20 cellular contexts compared by ENCODE assay signal in the genomic region with DNA sequence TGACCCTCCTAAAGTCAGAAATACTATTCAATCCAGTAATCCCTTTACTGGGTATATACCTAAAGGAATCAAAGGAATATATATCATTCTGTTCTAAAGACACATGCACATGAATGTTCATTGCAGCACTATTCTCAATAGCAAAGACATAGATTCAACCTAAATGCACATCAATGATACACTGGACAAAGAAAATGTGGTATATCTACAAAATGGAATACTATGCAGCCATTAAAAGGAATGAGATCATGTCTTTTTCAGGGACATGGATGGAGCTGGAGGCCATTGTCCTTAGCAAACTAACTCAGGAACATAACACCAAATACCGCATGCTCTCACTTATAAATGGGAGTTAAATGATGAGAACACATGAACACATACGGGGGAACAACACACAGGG.
DNase-seq lines count a peak whose midpoint lies in the region; ATAC-seq, FAIRE-seq and TF ChIP-seq lines count a peak whose summit lies in the region.
"Had no signal": no experiment of that assay in that cellular context is flagged by ENCODE, and none has a peak within 500 bp of the region (broad histone marks: within the 10 kb centered on the region; RNA-seq: fewer than 3 reads in every experiment).

No MANE protein-coding gene starts in this region.

- no peak overlapping the region for H2AK5ac ChIP-seq in H1 (ENCODE audit: low read depth, low read length)

- no peak for ATAC-seq in WTC11
- ATAC-seq in pancreas = no peak

- no peak for TF ChIP-seq POLR2A in H1 (IDR thresholded peaks at IDR 0.05; ENCODE audit: control extremely low read depth in 1 of 2, low read depth in 2 of 2, low read length in 2 of 2)

- no peak overlapping the region for H3K27ac Mint-ChIP-seq in WTC11
- H3K27ac Mint-ChIP-seq: CD14-positive monocyte; CD4-positive, alpha-beta memory T cell; CD4-positive, CD25-positive, alpha-beta regulatory T cell; CD8-positive, alpha-beta memory T cell had no signal

- H3K79me2 ChIP-seq in H1 (ENCODE audit: control insufficient read depth in 1 of 2, insufficient read depth in 2 of 2, low read length in 2 of 2) = no peaks in the 10 kb centered on the region

- no peak overlapping the region for H2BK12ac ChIP-seq in H1 (ENCODE audit: low read depth, low read length)

- H3K4me2 ChIP-seq in H1 (ENCODE audit: insufficient read depth in 1 of 2, low read depth in 2 of 2, low read length in 2 of 2) = no peak overlapping the region
- H3K4me2 ChIP-seq: BLaER1 had no signal

- peaks cover 12% of the 10 kb centered on the region for H3K9me3 Mint-ChIP-seq in WTC11

- no peak for DNase-seq in WTC11 (ENCODE audit: low spot score)
- DNase-seq in H1 (ENCODE audit: low read depth in 1 of 2, low spot score in 2 of 2) = no peak
- DNase-seq in pancreas = no peak
- DNase-seq in NCI-H2107 treated with DMSO at 0.1 percent for 48 hours (lab: John Stamatoyannopoulos, UW; ENCODE audit: unreplicated experiment) = no peak
- DNase-seq: 8988T; ACHN; BE2C; C1 segment of cervical spinal cord; CD4-positive, alpha-beta memory T cell; CD4-positive, CD25-positive, alpha-beta regulatory T cell; CD8-positive, alpha-beta memory T cell; COR-L47; DMS79 treated with DMSO at 0.1 percent for 48 hours; GF-D8 had no signal

- CTCF ChIA-PET in HEK293 (lab: Yijun Ruan, JAX) = no interaction called here
- CTCF ChIA-PET in WTC11 (lab: Charles Lee) = no interaction called here
- CTCF ChIA-PET in H1 (lab: Charles Lee; ENCODE audit: partially characterized antibody) = no interaction called here

- H4K8ac ChIP-seq in H1 (ENCODE audit: extremely low read depth, insufficient read depth, low read length) = no peak overlapping the region

- H4K91ac ChIP-seq in H1 (replicated peaks; ENCODE audit: insufficient read length, low read length) = no peak overlapping the region

- H3K9me3 ChIP-seq in HEK293 (ENCODE audit: control insufficient read depth, insufficient read depth, low read depth, low read length) = no peaks in the 10 kb centered on the region
- H3K9me3 ChIP-seq in H1 (ENCODE audit: insufficient read depth in 2 of 2, low read depth in 1 of 2, low read length in 1 of 2) = peaks cover 0 to 5% of the 10 kb centered on the region in 2 experiments; a peak in 2 of 4 replicates
- H3K9me3 ChIP-seq in pancreas = no peaks in the 10 kb centered on the region
- H3K9me3 ChIP-seq: BE2C had no signal

- H3K14ac ChIP-seq in H1 (ENCODE audit: insufficient read length) = no peak overlapping the region

- H3K36me3 Mint-ChIP-seq in WTC11 = peaks cover 8% of the 10 kb centered on the region
- H3K36me3 Mint-ChIP-seq: CD14-positive monocyte; CD4-positive, alpha-beta memory T cell; CD4-positive, CD25-positive, alpha-beta regulatory T cell; CD8-positive, alpha-beta memory T cell had no signal

- POLR2A ChIA-PET in HEK293 (lab: Yijun Ruan, JAX) (no interaction called here), WTC11 (lab: Charles Lee) (no interaction called here), H1 (lab: Charles Lee; ENCODE audit: partially characterized antibody) (no interaction called here)

- no peak overlapping the region for H3K56ac ChIP-seq in H1 (replicated peaks; ENCODE audit: insufficient read length, low read depth, low read length)

- no peak overlapping the region for H4K5ac ChIP-seq in H1 (ENCODE audit: insufficient read length, low read depth, low read length)

- H3K23me2 ChIP-seq in H1 (ENCODE audit: low read depth, low read length) = no peaks in the 10 kb centered on the region

- no peaks in the 10 kb centered on the region for H4K20me1 ChIP-seq in H1 (replicated peaks in 1 of 2; ENCODE audit: control insufficient read depth in 1 of 2, insufficient read depth in 2 of 2, low read length in 2 of 2)
- H4K20me1 ChIP-seq: BLaER1 had no signal

- H2BK5ac ChIP-seq in H1 (ENCODE audit: low read depth, low read length) = no peak overlapping the region

- no peak overlapping the region for H3K23ac ChIP-seq in H1 (ENCODE audit: insufficient read length)

- no peak overlapping the region for H2BK120ac ChIP-seq in H1 (replicated peaks; ENCODE audit: low read depth, low read length)

- no peaks in the 10 kb centered on the region for H3K36me3 ChIP-seq in HEK293 (ENCODE audit: control insufficient read depth in 2 of 2, insufficient read depth in 1 of 2, low read length in 2 of 2)
- H3K36me3 ChIP-seq in H1 (ENCODE audit: control insufficient read depth in 2 of 4, insufficient read depth in 4 of 4, low read length in 3 of 4) = no peaks in the 10 kb centered on the region
- H3K36me3 ChIP-seq in pancreas = no peaks in the 10 kb centered on the region
- H3K36me3 ChIP-seq: BE2C, BLaER1 had no signal

- no peak for TF ChIP-seq EP300 in H1 (IDR thresholded peaks at IDR 0.05; ENCODE audit: borderline replicate concordance in 1 of 2, low read depth in 2 of 2, low read length in 2 of 2)

- H3K18ac ChIP-seq in H1 (ENCODE audit: extremely low read depth, low read length) = no peak overlapping the region

- no peaks in the 10 kb centered on the region for H3K4me1 ChIP-seq in HEK293 (ENCODE audit: control insufficient read depth, insufficient read depth, low read length)
- no peaks in the 10 kb centered on the region for H3K4me1 ChIP-seq in H1 (replicated peaks in 1 of 4; ENCODE audit: control insufficient read depth in 3 of 4, insufficient read depth in 4 of 4, low read length in 3 of 4)
- no peaks in the 10 kb centered on the region for H3K4me1 ChIP-seq in pancreas
- H3K4me1 ChIP-seq: BE2C, BLaER1 had no signal

- H3K27me3 Mint-ChIP-seq in WTC11 (ENCODE audit: low read depth) = no peaks in the 10 kb centered on the region
- H3K27me3 Mint-ChIP-seq: CD4-positive, alpha-beta memory T cell; CD4-positive, CD25-positive, alpha-beta regulatory T cell; CD8-positive, alpha-beta memory T cell had no signal

- no peak overlapping the region for H3K4ac ChIP-seq in H1 (replicated peaks; ENCODE audit: insufficient read length, low read depth, low read length)

- no peak for TF ChIP-seq RAD21 in H1 (IDR thresholded peaks at IDR 0.05 in 1 of 2, conservative IDR thresholded peaks at IDR 0.05 in 1 of 2; ENCODE audit: low read depth in 2 of 2, low read length in 2 of 2)

- 97% methylated on average over 2 of the region's 2 CpGs; no CpG with 5 or more reads in 1 of the 2 experiments for whole genome bisulfite sequencing in H1 (ENCODE audit: extremely low coverage in 1 of 2, insufficient coverage in 1 of 2, insufficient read length in 1 of 2, insufficient replicate concordance in 2 of 2, low coverage in 1 of 2, low lambda C conversion rate in 2 of 2, missing lambda C conversion rate in 1 of 2), 2 experiments
- 77 to 93% methylated on average over 2 of the region's 2 CpGs for WGBS in pancreas, 2 donors

- no peaks in the 10 kb centered on the region for H3K79me1 ChIP-seq in H1 (ENCODE audit: low read depth, low read length)

- H3K27ac ChIP-seq in HEK293 (ENCODE audit: extremely low read depth, low read depth, low read length) (no peak overlapping the region), H1 (ENCODE audit: low read depth, low read length) (no peak overlapping the region), pancreas (no peak overlapping the region)
- H3K27ac ChIP-seq: BLaER1 had no signal

- H3K4me3 ChIP-seq in HEK293 (ENCODE audit: low read depth, low read length) (no peak overlapping the region), H1 (ENCODE audit: extremely low read depth in 1 of 4, insufficient read depth in 2 of 4, low read depth in 3 of 4, low read length in 4 of 4) (no peak overlapping the region), pancreas (no peak overlapping the region)
- H3K4me3 ChIP-seq: BLaER1 had no signal

- H3K4me1 Mint-ChIP-seq in WTC11 = no peaks in the 10 kb centered on the region
- H3K4me1 Mint-ChIP-seq: CD14-positive monocyte; CD4-positive, alpha-beta memory T cell; CD4-positive, CD25-positive, alpha-beta regulatory T cell; CD8-positive, alpha-beta memory T cell had no signal

- H3K27me3 ChIP-seq in H1 (replicated peaks in 1 of 4; ENCODE audit: control insufficient read depth in 3 of 4, extremely low read depth in 1 of 4, insufficient read depth in 3 of 4, low read length in 3 of 4) = no peaks in the 10 kb centered on the region
- H3K27me3 ChIP-seq in pancreas = no peaks in the 10 kb centered on the region
- H3K27me3 ChIP-seq: BE2C, BLaER1 had no signal

- no peak for TF ChIP-seq CTCF in HEK293 (tag by site-specific recombination; IDR thresholded peaks at IDR 0.05)
- no peak for TF ChIP-seq CTCF in WTC11 (IDR thresholded peaks at IDR 0.05)
- no peak for TF ChIP-seq CTCF in H1 (IDR thresholded peaks at IDR 0.05; ENCODE audit: control extremely low read depth in 1 of 3, insufficient read depth in 1 of 3, low read depth in 1 of 3, low read length in 3 of 3)
- TF ChIP-seq CTCF in pancreas (IDR thresholded peaks at IDR 0.05) = no peak

- no peak overlapping the region for H2AFZ ChIP-seq in H1 (ENCODE audit: low read length)

- FAIRE-seq in H1 (lab: Jason Lieb, UNC) (no peak), pancreas (lab: Jason Lieb, UNC) (no peak)
- FAIRE-seq: A204.1, GM12891, GM19239 had no signal

- no peak overlapping the region for H2BK15ac ChIP-seq in H1 (ENCODE audit: low read length)

- no peak overlapping the region for H2BK20ac ChIP-seq in H1 (ENCODE audit: low read length)

- no peak overlapping the region for H3K4me3 Mint-ChIP-seq in WTC11
- H3K4me3 Mint-ChIP-seq: CD14-positive monocyte; CD4-positive, alpha-beta memory T cell; CD4-positive, CD25-positive, alpha-beta regulatory T cell; CD8-positive, alpha-beta memory T cell had no signal

- H3K9ac ChIP-seq in H1 (replicated peaks in 1 of 4; ENCODE audit: extremely low read depth in 1 of 4, low read depth in 3 of 4, low read length in 3 of 4) = no peak overlapping the region
- H3K9ac ChIP-seq: BLaER1 had no signal

- intact Hi-C loops in pancreas (cut with DNase I) = no loop called here

TF ChIP-seq in HEK293, 187 proteins besides CTCF, POLR2A, EP300 and RAD21:
- peak; percentile 25; the same call in 1 of the 2 replicates for TF ChIP-seq ZNF146 (tag by site-specific recombination; IDR thresholded peaks at IDR 0.05)
- TF ChIP-seq ZNF302 (tag by site-specific recombination; IDR thresholded peaks at IDR 0.05; ENCODE audit: low read depth) = no peak

TF ChIP-seq in WTC11, 78 proteins besides CTCF, POLR2A, EP300 and RAD21 (continues in another document):
- TF ChIP-seq GTF2I (CRISPR knock-in tag; conservative IDR thresholded peaks at IDR 0.05) = peak; percentile 59; the same call in 1 of the 2 replicates

TF ChIP-seq in H1, 55 proteins besides CTCF, POLR2A, EP300 and RAD21:
- TF ChIP-seq GABPA (IDR thresholded peaks at IDR 0.05; ENCODE audit: borderline replicate concordance, insufficient read depth, low read length) (no peak), SRF (IDR thresholded peaks at IDR 0.05; ENCODE audit: low read depth, low read length) (no peak), KDM1A (IDR thresholded peaks at IDR 0.05; ENCODE audit: borderline replicate concordance, low read length) (peak; percentile 54; the same call in 1 of the 2 replicates)
